28 cellular contexts compared by ENCODE assay signal in genomic region chr6:22003219-22003779, GRCh38.
DNase-seq lines count a peak whose midpoint lies in the region; ATAC-seq and TF ChIP-seq lines count a peak whose summit lies in the region.
"Had no signal": no experiment of that assay in that cellular context is flagged by ENCODE, and none has a peak within 500 bp of the region (broad histone marks: within the 10 kb centered on the region; RNA-seq: fewer than 3 reads in every experiment).

No MANE protein-coding gene starts in this region.

- H3K27ac Mint-ChIP-seq in CD8-positive, alpha-beta T cell, result no peak overlapping the region
- H3K27ac Mint-ChIP-seq: CD4-positive, CD25-positive, alpha-beta regulatory T cell; memory B cell; naive B cell; stimulated activated memory B cell treated with anti-CD40 and anti-IgM and Interleukin-4, amounts not matched to agents 10 μg/mL and 1 μg/mL and 100 μg/mL, for 72 hours; T-helper 17 cell had no signal

- H3K4me1 ChIP-seq in GM23248 (ENCODE audit: insufficient read depth) (peaks cover 19% of the 10 kb centered on the region; the same call in 1 of the 2 replicates), smooth muscle cell (ENCODE audit: low read depth) (peaks cover 21% of the 10 kb centered on the region)
- H3K4me1 ChIP-seq in CD8-positive, alpha-beta T cell (ENCODE audit: insufficient read depth, low read length), result no peaks in the 10 kb centered on the region
- H3K4me1 ChIP-seq: suprapubic skin had no signal

- 74 to 76% methylated on average over 3 of the region's 3 CpGs for WGBS in GM23248 (ENCODE audit: low coverage in 1 of 2, low lambda C conversion rate in 2 of 2, missing lambda C conversion rate in 2 of 2), 2 experiments
- WGBS in smooth muscle cell (ENCODE audit: low lambda C conversion rate), result 16% methylated on average over 3 of the region's 3 CpGs

- H3K79me2 ChIP-seq in GM23248 (ENCODE audit: insufficient read depth) (no peaks in the 10 kb centered on the region), smooth muscle cell (ENCODE audit: low read depth) (no peaks in the 10 kb centered on the region)

- H4K20me1 ChIP-seq in GM23248 (ENCODE audit: insufficient read depth), result no peaks in the 10 kb centered on the region
- no peaks in the 10 kb centered on the region for H4K20me1 ChIP-seq in smooth muscle cell (ENCODE audit: low read depth)

- H3K27me3 ChIP-seq in GM23248 (replicated peaks; ENCODE audit: insufficient read depth) (no peaks in the 10 kb centered on the region), smooth muscle cell (ENCODE audit: low read depth) (no peaks in the 10 kb centered on the region)
- no peaks in the 10 kb centered on the region for H3K27me3 ChIP-seq in CD8-positive, alpha-beta T cell (ENCODE audit: insufficient read depth, low read length)
- H3K27me3 ChIP-seq: cardiac muscle cell, heart left ventricle, MG63, spleen, suprapubic skin had no signal

- no peak overlapping the region for H3K9ac ChIP-seq in GM23248
- peak overlapping the region; percentile 5 for H3K9ac ChIP-seq in smooth muscle cell (ENCODE audit: low read depth)

- in situ Hi-C loops in GM23248 (cut with MboI), result no loop called here

- no peaks in the 10 kb centered on the region for H3K36me3 Mint-ChIP-seq in CD8-positive, alpha-beta T cell
- H3K36me3 Mint-ChIP-seq: CD4-positive, CD25-positive, alpha-beta regulatory T cell; memory B cell; naive B cell; stimulated activated memory B cell treated with anti-CD40 and anti-IgM and Interleukin-4, amounts not matched to agents 10 μg/mL and 1 μg/mL and 100 μg/mL, for 72 hours had no signal

- no peaks in the 10 kb centered on the region for H3K9me3 Mint-ChIP-seq in CD8-positive, alpha-beta T cell
- H3K9me3 Mint-ChIP-seq: memory B cell had no signal

- POLR2A ChIA-PET in CD8-positive, alpha-beta T cell (lab: Charles Lee), result no interaction called here

- H3F3A ChIP-seq in GM23248 (ENCODE audit: insufficient read depth) (0 out of 2 replicates have a peak, but pooled peaks cover 3% of the 10 kb centered on the region), smooth muscle cell (ENCODE audit: low read depth) (peaks cover 24% of the 10 kb centered on the region)

- H3K27me3 Mint-ChIP-seq in CD8-positive, alpha-beta T cell (ENCODE audit: low read depth), result no peaks in the 10 kb centered on the region
- H3K27me3 Mint-ChIP-seq: memory B cell; naive B cell; stimulated activated memory B cell treated with anti-CD40 and anti-IgM and Interleukin-4, amounts not matched to agents 10 μg/mL and 1 μg/mL and 100 μg/mL, for 72 hours had no signal

- TF ChIP-seq CTCF in fibroblast of villous mesenchyme (IDR thresholded peaks at IDR 0.05; ENCODE audit: insufficient read depth, low read depth, low read length) (no peak), smooth muscle cell (IDR thresholded peaks at IDR 0.05; ENCODE audit: borderline replicate concordance, insufficient read depth, poor library complexity, severe bottlenecking) (no peak)
- TF ChIP-seq CTCF in CD8-positive, alpha-beta T cell (IDR thresholded peaks at IDR 0.05), result no peak

- H3K4me2 ChIP-seq in GM23248 (ENCODE audit: unreplicated experiment) (no peak overlapping the region), smooth muscle cell (peak overlapping the region; percentile 71)

- no peaks in the 10 kb centered on the region for H3K36me3 ChIP-seq in GM23248 (ENCODE audit: low read depth)
- no peaks in the 10 kb centered on the region for H3K36me3 ChIP-seq in smooth muscle cell (ENCODE audit: low read depth)
- no peaks in the 10 kb centered on the region for H3K36me3 ChIP-seq in CD8-positive, alpha-beta T cell (ENCODE audit: insufficient read depth, low read length)
- H3K36me3 ChIP-seq: cardiac muscle cell, heart left ventricle, MG63, spleen, suprapubic skin had no signal

- H3K4me3 ChIP-seq in GM23248 (no peak overlapping the region), fibroblast of villous mesenchyme (ENCODE audit: low read depth, low read length) (no peak overlapping the region), smooth muscle cell (no peak overlapping the region)
- no peak overlapping the region for H3K4me3 ChIP-seq in CD8-positive, alpha-beta T cell (ENCODE audit: low read depth, low read length)
- H3K4me3 ChIP-seq: cardiac muscle cell, heart left ventricle, MG63, spleen, suprapubic skin had no signal

- H3K27ac ChIP-seq in GM23248 (no peak overlapping the region), smooth muscle cell (ENCODE audit: low read depth) (peak overlapping the region; percentile 68)
- H3K27ac ChIP-seq in CD8-positive, alpha-beta T cell (ENCODE audit: low read depth, low read length), result no peak overlapping the region
- H3K27ac ChIP-seq: cardiac muscle cell, heart left ventricle, spleen, suprapubic skin had no signal

- DNase-seq in GM23248 (peak; percentile 39), astrocyte of the hippocampus (ENCODE audit: low read depth, low spot score) (peak; percentile 25), fibroblast of villous mesenchyme (ENCODE audit: low read depth) (peak; percentile 20), smooth muscle cell (lab: John Stamatoyannopoulos, UW; ENCODE audit: unreplicated experiment) (no peak)
- DNase-seq in CD8-positive, alpha-beta T cell, result no peak
- no peak for DNase-seq in NK-92 treated with Interleukin-12 subunit alpha and Interleukin-12 subunit beta, amount 100 ng/mL, for 24 hours (lab: John Stamatoyannopoulos, UW)
- DNase-seq: activated CD8-positive, alpha-beta memory T cell treated with anti-CD3 and anti-CD28 coated beads for 24 hours; activated T-cell treated with anti-CD3 and anti-CD28 coated beads, Interleukin-2, amount 50 U/mL, for 1 hour; CD4-positive, CD25-positive, alpha-beta regulatory T cell; cortex of kidney; DMS 273 treated with DMSO at 0.1 percent for 48 hours; heart left ventricle; left colon; MG63; naive B cell; NCI-H1417 treated with DMSO at 0.1 percent for 48 hours; NCI-H2107; occipital lobe; retina; spleen; stimulated activated CD4-positive, alpha-beta T cell treated with anti-CD3 and anti-CD28 coated beads, Interleukin-2, amount 100 ng/mL, for 48 hours; T-helper 17 cell had no signal

- CTCF ChIA-PET in CD8-positive, alpha-beta T cell (lab: Charles Lee), result no interaction called here

- H3K9me2 ChIP-seq in GM23248 (ENCODE audit: insufficient read depth), result no peaks in the 10 kb centered on the region

- no peak overlapping the region for H3K4me3 Mint-ChIP-seq in CD8-positive, alpha-beta T cell
- H3K4me3 Mint-ChIP-seq: CD4-positive, CD25-positive, alpha-beta regulatory T cell; memory B cell; naive B cell; stimulated activated memory B cell treated with anti-CD40 and anti-IgM and Interleukin-4, amounts not matched to agents 10 μg/mL and 1 μg/mL and 100 μg/mL, for 72 hours; T-helper 17 cell had no signal

- H2AFZ ChIP-seq in GM23248 (0 out of 2 replicates have a peak overlapping the region, but pooled peaks have one; percentile 7), smooth muscle cell (ENCODE audit: low read depth) (peak overlapping the region; percentile 66)

- no peak for ATAC-seq in GM21528 (IDR thresholded peaks at IDR 0.05; ENCODE audit: low FRiP score, unreplicated experiment)
- no peak for ATAC-seq in CD8-positive, alpha-beta T cell
- ATAC-seq: heart left ventricle; left colon; Panc1; stimulated activated memory B cell treated with anti-CD40 and anti-IgM and Interleukin-4, amounts not matched to agents 10 μg/mL and 1 μg/mL and 100 μg/mL, for 72 hours; T-helper 17 cell had no signal

- no peaks in the 10 kb centered on the region for H3K4me1 Mint-ChIP-seq in CD8-positive, alpha-beta T cell (ENCODE audit: low read depth)
- H3K4me1 Mint-ChIP-seq: CD4-positive, CD25-positive, alpha-beta regulatory T cell; memory B cell; naive B cell; stimulated activated memory B cell treated with anti-CD40 and anti-IgM and Interleukin-4, amounts not matched to agents 10 μg/mL and 1 μg/mL and 100 μg/mL, for 72 hours; T-helper 17 cell had no signal

- intact Hi-C loops in CD8-positive, alpha-beta T cell (cut with DNase I, micrococcal nuclease), result no loop called here

- H3K9me3 ChIP-seq in GM23248 (ENCODE audit: low read depth), result no peaks in the 10 kb centered on the region
- no peaks in the 10 kb centered on the region for H3K9me3 ChIP-seq in smooth muscle cell (replicated peaks; ENCODE audit: low read depth)
- no peaks in the 10 kb centered on the region for H3K9me3 ChIP-seq in CD8-positive, alpha-beta T cell (ENCODE audit: low read length)
- H3K9me3 ChIP-seq: MG63, spleen, suprapubic skin had no signal

Comparison
In these comparisons a context has a peak if more than half of its experiments do, and no peak if none do; other contexts are left out.
1. DNase-seq: peak in GM23248 (single experiment), astrocyte of the hippocampus (single experiment) and fibroblast of villous mesenchyme (single experiment); none in smooth muscle cell (single experiment), CD8-positive, alpha-beta T cell (0 of 7) and NK-92 treated with Interleukin-12 subunit alpha and Interleukin-12 subunit beta, amount 100 ng/mL, for 24 hours (single experiment).